Comparison of ENCODE assay signal across 1 cellular context in the genomic region with DNA sequence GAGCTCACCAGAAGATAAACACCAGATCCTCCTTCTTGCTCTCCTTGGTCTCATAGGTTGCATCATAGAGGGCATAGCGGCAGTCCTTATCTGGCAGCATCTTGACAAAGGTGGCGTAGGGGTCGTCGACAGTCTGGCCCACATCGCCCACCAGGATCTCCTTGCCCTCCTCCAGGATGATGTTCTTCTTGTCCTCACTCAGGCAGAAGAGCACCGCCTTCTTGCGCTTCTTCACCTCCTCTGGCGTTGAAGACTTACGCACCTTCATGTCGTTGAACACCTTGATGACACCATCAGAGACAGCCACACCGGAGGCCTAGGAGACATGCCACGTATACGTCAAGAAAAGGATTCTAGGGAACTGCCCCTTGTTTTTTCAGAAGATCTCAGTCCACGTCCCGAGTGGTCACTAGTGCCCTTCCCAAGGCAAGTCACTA.
TF ChIP-seq lines count a peak whose summit lies in the region.

No MANE protein-coding gene starts in this region.

TF ChIP-seq in H1, 55 proteins besides CTCF, POLR2A, EP300 and RAD21:
- no peak for TF ChIP-seq CHD1 (IDR thresholded peaks at IDR 0.05; ENCODE audit: low read depth, low read length)
- TF ChIP-seq FOSL1 (IDR thresholded peaks at IDR 0.05; ENCODE audit: insufficient read depth, low read depth, low read length) = no peak
- no peak for TF ChIP-seq TAF7 (optimal IDR thresholded peaks at IDR 0.05; ENCODE audit: borderline replicate concordance, low read depth, low read length)
- TF ChIP-seq SAP30 (IDR thresholded peaks at IDR 0.05; ENCODE audit: insufficient read depth, insufficient replicate concordance, low read length) = no peak
- TF ChIP-seq POLR2AphosphoS5 (IDR thresholded peaks at IDR 0.05; ENCODE audit: low read depth, low read length) = peak; percentile 61
- no peak for TF ChIP-seq JUN (IDR thresholded peaks at IDR 0.05; ENCODE audit: low read depth, low read length)
- no peak for TF ChIP-seq YY1 (IDR thresholded peaks at IDR 0.05; ENCODE audit: low read depth, low read length)
